9 cellular contexts compared by ENCODE assay signal in the genomic region with DNA sequence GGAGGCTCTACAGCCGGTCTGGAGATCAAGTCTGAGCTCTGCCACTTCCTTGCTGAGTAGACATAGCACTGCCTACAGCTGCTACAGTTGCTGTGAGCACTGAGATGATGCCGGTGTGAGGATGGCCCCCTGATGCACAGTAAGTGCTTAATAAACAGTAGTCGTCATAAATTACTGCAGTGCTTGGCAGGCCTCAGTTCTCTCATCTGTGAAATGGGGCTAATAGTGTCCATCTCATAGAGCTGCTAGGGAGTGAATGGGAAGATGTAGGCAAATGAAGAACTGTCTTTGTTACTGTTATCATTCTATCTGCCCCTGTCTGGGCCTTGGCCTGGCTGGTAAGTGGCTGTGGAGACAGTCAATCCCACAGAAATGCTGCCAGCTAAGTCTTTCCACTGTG.
"Had no signal": no experiment of that assay in that cellular context is flagged by ENCODE, and none has a peak within 500 bp of the region (broad histone marks: within the 10 kb centered on the region; RNA-seq: fewer than 3 reads in every experiment).

No MANE protein-coding gene starts in this region.

- DNase-seq: GM23248, GOT3, H9, HCEC 1CT, IMR-90, KBM-7 had no signal

- H3K27ac ChIP-seq: GM23248, HL-60, KMS-11 had no signal

- H3K9ac ChIP-seq: GM23248, KMS-11 had no signal

- H3K4me2 ChIP-seq: KMS-11 had no signal

- H2AFZ ChIP-seq: GM23248 had no signal

- H3K4me3 ChIP-seq: GM23248 had no signal

- FAIRE-seq: H54 had no signal
